Comparison of ENCODE assay signal across 1 cellular context in genomic region chr15:74826372-74826819, GRCh38.
TF ChIP-seq lines count a peak whose summit lies in the region.

A gene with protein sequence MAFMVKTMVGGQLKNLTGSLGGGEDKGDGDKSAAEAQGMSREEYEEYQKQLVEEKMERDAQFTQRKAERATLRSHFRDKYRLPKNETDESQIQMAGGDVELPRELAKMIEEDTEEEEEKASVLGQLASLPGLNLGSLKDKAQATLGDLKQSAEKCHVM (plus strand): TSS chr15:74826627. CDS start chr15:74826704, 77 bp downstream.

TF ChIP-seq in GM23338, 12 proteins besides CTCF, POLR2A, EP300 and RAD21:
- TF ChIP-seq REST (IDR thresholded peaks at IDR 0.05; ENCODE audit: unreplicated experiment) (peak; percentile 80), ZNF331 (CRISPR knock-in tag; IDR thresholded peaks at IDR 0.05; ENCODE audit: low read depth) (no peak)
